In the genomic region with DNA sequence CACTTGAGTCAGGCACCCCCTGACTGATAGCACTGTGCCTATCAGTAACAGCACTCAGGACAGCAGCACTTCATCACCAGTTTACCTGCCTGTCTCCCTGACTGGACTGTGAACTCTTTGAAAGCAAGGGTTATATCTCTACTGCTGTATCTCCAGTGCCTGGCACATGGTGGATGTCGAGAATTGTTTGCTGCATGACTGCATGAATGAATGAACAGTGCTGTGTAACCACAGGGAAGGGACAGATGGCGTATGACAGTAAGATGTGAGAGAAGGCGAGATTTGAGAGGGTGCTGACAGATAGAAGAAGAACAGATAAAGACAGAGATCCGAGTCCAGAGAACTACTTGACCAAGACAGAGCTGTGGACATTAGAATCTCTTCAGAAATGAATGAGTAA, we compare ENCODE assay signal across 15 cellular contexts.
"Had no signal": no experiment of that assay in that cellular context is flagged by ENCODE, and none has a peak within 500 bp of the region (broad histone marks: within the 10 kb centered on the region; RNA-seq: fewer than 3 reads in every experiment).

No MANE protein-coding gene starts in this region.

- DNase-seq: effector memory CD4-positive, alpha-beta T cell; immature natural killer cell; mesendoderm; naive thymus-derived CD4-positive, alpha-beta T cell; posterior cingulate gyrus; small intestine; stimulated activated CD4-positive, alpha-beta T cell treated with anti-CD3 and anti-CD28 coated beads, Interleukin-12 subunit alpha, Interleukin-12 subunit beta, amount 100 ng/mL, for 4 hours; stimulated activated naive CD4-positive, alpha-beta T cell; stomach; thyroid gland had no signal

- H3K4me3 ChIP-seq: esophagus muscularis mucosa, stomach, thyroid gland had no signal

- H3K4me1 Mint-ChIP-seq: immature natural killer cell had no signal

- H3K4me3 Mint-ChIP-seq: immature natural killer cell; naive thymus-derived CD4-positive, alpha-beta T cell; type B pancreatic cell had no signal

- H3K27ac Mint-ChIP-seq: type B pancreatic cell had no signal

- H3K4me1 ChIP-seq: esophagus muscularis mucosa, stomach, thyroid gland had no signal

- H3K27me3 ChIP-seq: esophagus muscularis mucosa, stomach, thyroid gland had no signal

- H3K9me3 ChIP-seq: esophagus muscularis mucosa, stomach, thyroid gland had no signal

- H3K27me3 Mint-ChIP-seq: naive thymus-derived CD4-positive, alpha-beta T cell; type B pancreatic cell had no signal

- H3K9me3 Mint-ChIP-seq: immature natural killer cell; naive thymus-derived CD4-positive, alpha-beta T cell; type B pancreatic cell had no signal

- H3K27ac ChIP-seq: esophagus muscularis mucosa, stomach, thyroid gland had no signal

- ATAC-seq: naive thymus-derived CD4-positive, alpha-beta T cell had no signal

- FAIRE-seq: endometrium, keratinocyte, small intestine, urothelium cell line had no signal
